Comparison of ENCODE assay signal across 2 cellular contexts in the genomic region with DNA sequence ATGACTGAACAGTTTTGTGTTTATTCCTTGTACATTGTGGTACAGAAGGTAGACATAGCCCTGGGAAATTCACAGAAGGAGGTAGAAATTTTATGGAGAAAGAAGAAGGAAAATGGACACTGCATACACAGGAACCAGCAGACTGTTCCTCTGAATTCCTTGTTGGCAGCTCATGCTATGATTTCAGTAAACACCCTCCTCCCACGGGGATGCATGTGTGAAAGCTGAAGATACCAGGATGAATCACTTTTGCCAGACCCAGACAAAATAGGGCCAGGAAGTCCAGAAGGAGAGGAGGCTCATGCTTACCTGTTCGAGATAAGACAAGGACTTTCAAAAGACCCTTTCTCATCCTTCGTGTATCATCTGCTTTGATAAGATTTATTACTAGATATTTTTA.
TF ChIP-seq lines count a peak whose summit lies in the region.

No MANE protein-coding gene starts in this region.

TF ChIP-seq in SK-N-SH, 30 proteins besides CTCF, POLR2A, EP300 and RAD21 (continued from another document):
- TF ChIP-seq, protein P1, sequence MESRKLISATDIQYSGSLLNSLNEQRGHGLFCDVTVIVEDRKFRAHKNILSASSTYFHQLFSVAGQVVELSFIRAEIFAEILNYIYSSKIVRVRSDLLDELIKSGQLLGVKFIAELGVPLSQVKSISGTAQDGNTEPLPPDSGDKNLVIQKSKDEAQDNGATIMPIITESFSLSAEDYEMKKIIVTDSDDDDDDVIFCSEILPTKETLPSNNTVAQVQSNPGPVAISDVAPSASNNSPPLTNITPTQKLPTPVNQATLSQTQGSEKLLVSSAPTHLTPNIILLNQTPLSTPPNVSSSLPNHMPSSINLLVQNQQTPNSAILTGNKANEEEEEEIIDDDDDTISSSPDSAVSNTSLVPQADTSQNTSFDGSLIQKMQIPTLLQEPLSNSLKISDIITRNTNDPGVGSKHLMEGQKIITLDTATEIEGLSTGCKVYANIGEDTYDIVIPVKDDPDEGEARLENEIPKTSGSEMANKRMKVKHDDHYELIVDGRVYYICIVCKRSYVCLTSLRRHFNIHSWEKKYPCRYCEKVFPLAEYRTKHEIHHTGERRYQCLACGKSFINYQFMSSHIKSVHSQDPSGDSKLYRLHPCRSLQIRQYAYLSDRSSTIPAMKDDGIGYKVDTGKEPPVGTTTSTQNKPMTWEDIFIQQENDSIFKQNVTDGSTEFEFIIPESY (IDR thresholded peaks at IDR 0.05; ENCODE audit: borderline replicate concordance, low read depth): no peak
- TF ChIP-seq TAF1 (IDR thresholded peaks at IDR 0.05; ENCODE audit: borderline replicate concordance, low read depth, low read length) (no peak), GABPA (IDR thresholded peaks at IDR 0.05; ENCODE audit: low read depth) (no peak), JUND (IDR thresholded peaks at IDR 0.05) (no peak), SIN3A (IDR thresholded peaks at IDR 0.05; ENCODE audit: borderline replicate concordance, low read depth, low read length) (no peak), TEAD4 (IDR thresholded peaks at IDR 0.05; ENCODE audit: borderline replicate concordance, insufficient read depth) (no peak), ELF1 (IDR thresholded peaks at IDR 0.05) (no peak), EZH2phosphoT487 (IDR thresholded peaks at IDR 0.05; ENCODE audit: borderline replicate concordance, low read depth) (no peak)
- TF ChIP-seq, protein P2, sequence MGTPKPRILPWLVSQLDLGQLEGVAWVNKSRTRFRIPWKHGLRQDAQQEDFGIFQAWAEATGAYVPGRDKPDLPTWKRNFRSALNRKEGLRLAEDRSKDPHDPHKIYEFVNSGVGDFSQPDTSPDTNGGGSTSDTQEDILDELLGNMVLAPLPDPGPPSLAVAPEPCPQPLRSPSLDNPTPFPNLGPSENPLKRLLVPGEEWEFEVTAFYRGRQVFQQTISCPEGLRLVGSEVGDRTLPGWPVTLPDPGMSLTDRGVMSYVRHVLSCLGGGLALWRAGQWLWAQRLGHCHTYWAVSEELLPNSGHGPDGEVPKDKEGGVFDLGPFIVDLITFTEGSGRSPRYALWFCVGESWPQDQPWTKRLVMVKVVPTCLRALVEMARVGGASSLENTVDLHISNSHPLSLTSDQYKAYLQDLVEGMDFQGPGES (IDR thresholded peaks at IDR 0.05; ENCODE audit: low read depth, low read length): no peak
- TF ChIP-seq, protein P3, sequence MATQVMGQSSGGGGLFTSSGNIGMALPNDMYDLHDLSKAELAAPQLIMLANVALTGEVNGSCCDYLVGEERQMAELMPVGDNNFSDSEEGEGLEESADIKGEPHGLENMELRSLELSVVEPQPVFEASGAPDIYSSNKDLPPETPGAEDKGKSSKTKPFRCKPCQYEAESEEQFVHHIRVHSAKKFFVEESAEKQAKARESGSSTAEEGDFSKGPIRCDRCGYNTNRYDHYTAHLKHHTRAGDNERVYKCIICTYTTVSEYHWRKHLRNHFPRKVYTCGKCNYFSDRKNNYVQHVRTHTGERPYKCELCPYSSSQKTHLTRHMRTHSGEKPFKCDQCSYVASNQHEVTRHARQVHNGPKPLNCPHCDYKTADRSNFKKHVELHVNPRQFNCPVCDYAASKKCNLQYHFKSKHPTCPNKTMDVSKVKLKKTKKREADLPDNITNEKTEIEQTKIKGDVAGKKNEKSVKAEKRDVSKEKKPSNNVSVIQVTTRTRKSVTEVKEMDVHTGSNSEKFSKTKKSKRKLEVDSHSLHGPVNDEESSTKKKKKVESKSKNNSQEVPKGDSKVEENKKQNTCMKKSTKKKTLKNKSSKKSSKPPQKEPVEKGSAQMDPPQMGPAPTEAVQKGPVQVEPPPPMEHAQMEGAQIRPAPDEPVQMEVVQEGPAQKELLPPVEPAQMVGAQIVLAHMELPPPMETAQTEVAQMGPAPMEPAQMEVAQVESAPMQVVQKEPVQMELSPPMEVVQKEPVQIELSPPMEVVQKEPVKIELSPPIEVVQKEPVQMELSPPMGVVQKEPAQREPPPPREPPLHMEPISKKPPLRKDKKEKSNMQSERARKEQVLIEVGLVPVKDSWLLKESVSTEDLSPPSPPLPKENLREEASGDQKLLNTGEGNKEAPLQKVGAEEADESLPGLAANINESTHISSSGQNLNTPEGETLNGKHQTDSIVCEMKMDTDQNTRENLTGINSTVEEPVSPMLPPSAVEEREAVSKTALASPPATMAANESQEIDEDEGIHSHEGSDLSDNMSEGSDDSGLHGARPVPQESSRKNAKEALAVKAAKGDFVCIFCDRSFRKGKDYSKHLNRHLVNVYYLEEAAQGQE (IDR thresholded peaks at IDR 0.05; ENCODE audit: low read depth, low read length): no peak
- TF ChIP-seq, protein P4, sequence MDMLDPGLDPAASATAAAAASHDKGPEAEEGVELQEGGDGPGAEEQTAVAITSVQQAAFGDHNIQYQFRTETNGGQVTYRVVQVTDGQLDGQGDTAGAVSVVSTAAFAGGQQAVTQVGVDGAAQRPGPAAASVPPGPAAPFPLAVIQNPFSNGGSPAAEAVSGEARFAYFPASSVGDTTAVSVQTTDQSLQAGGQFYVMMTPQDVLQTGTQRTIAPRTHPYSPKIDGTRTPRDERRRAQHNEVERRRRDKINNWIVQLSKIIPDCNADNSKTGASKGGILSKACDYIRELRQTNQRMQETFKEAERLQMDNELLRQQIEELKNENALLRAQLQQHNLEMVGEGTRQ (IDR thresholded peaks at IDR 0.05; ENCODE audit: borderline replicate concordance, low read depth, low read length): no peak
- TF ChIP-seq, protein P5, sequence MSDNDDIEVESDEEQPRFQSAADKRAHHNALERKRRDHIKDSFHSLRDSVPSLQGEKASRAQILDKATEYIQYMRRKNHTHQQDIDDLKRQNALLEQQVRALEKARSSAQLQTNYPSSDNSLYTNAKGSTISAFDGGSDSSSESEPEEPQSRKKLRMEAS (IDR thresholded peaks at IDR 0.05; ENCODE audit: low read depth): no peak

TF ChIP-seq in SK-N-SH treated with all-trans-retinoic acid at 6 μM for 48 hours, 23 proteins besides CTCF, POLR2A, EP300 and RAD21 (continued from another document):
- TF ChIP-seq, protein P6, sequence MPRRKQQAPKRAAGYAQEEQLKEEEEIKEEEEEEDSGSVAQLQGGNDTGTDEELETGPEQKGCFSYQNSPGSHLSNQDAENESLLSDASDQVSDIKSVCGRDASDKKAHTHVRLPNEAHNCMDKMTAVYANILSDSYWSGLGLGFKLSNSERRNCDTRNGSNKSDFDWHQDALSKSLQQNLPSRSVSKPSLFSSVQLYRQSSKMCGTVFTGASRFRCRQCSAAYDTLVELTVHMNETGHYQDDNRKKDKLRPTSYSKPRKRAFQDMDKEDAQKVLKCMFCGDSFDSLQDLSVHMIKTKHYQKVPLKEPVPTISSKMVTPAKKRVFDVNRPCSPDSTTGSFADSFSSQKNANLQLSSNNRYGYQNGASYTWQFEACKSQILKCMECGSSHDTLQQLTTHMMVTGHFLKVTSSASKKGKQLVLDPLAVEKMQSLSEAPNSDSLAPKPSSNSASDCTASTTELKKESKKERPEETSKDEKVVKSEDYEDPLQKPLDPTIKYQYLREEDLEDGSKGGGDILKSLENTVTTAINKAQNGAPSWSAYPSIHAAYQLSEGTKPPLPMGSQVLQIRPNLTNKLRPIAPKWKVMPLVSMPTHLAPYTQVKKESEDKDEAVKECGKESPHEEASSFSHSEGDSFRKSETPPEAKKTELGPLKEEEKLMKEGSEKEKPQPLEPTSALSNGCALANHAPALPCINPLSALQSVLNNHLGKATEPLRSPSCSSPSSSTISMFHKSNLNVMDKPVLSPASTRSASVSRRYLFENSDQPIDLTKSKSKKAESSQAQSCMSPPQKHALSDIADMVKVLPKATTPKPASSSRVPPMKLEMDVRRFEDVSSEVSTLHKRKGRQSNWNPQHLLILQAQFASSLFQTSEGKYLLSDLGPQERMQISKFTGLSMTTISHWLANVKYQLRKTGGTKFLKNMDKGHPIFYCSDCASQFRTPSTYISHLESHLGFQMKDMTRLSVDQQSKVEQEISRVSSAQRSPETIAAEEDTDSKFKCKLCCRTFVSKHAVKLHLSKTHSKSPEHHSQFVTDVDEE (CRISPR knock-in tag; IDR thresholded peaks at IDR 0.05): no peak
- TF ChIP-seq RARB (CRISPR knock-in tag; IDR thresholded peaks at IDR 0.05) (no peak), CSDC2 (CRISPR knock-in tag; IDR thresholded peaks at IDR 0.05) (no peak), ZC3H10 (CRISPR knock-in tag; IDR thresholded peaks at IDR 0.05) (no peak), ARNTL (CRISPR knock-in tag; IDR thresholded peaks at IDR 0.05; ENCODE audit: borderline replicate concordance, low read depth) (no peak), ZFP30 (CRISPR knock-in tag; IDR thresholded peaks at IDR 0.05) (no peak), ZNF70 (CRISPR knock-in tag; IDR thresholded peaks at IDR 0.05) (no peak), ZNF565 (CRISPR knock-in tag; conservative IDR thresholded peaks at IDR 0.05; ENCODE audit: low read depth) (no peak), TOX (CRISPR knock-in tag; IDR thresholded peaks at IDR 0.05; ENCODE audit: borderline replicate concordance) (no peak), OSR1 (CRISPR knock-in tag; IDR thresholded peaks at IDR 0.05) (no peak), BACH2 (CRISPR knock-in tag; IDR thresholded peaks at IDR 0.05; ENCODE audit: borderline replicate concordance) (no peak), GLIS3 (CRISPR knock-in tag; IDR thresholded peaks at IDR 0.05) (no peak), ESRRG (CRISPR knock-in tag; IDR thresholded peaks at IDR 0.05) (no peak)
- TF ChIP-seq, protein P7, sequence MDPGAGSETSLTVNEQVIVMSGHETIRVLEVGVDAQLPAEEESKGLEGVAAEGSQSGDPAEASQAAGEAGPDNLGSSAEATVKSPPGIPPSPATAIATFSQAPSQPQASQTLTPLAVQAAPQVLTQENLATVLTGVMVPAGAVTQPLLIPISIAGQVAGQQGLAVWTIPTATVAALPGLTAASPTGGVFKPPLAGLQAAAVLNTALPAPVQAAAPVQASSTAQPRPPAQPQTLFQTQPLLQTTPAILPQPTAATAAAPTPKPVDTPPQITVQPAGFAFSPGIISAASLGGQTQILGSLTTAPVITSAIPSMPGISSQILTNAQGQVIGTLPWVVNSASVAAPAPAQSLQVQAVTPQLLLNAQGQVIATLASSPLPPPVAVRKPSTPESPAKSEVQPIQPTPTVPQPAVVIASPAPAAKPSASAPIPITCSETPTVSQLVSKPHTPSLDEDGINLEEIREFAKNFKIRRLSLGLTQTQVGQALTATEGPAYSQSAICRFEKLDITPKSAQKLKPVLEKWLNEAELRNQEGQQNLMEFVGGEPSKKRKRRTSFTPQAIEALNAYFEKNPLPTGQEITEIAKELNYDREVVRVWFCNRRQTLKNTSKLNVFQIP (CRISPR knock-in tag; IDR thresholded peaks at IDR 0.05; ENCODE audit: borderline replicate concordance, low read depth): no peak
- TF ChIP-seq, protein P8, sequence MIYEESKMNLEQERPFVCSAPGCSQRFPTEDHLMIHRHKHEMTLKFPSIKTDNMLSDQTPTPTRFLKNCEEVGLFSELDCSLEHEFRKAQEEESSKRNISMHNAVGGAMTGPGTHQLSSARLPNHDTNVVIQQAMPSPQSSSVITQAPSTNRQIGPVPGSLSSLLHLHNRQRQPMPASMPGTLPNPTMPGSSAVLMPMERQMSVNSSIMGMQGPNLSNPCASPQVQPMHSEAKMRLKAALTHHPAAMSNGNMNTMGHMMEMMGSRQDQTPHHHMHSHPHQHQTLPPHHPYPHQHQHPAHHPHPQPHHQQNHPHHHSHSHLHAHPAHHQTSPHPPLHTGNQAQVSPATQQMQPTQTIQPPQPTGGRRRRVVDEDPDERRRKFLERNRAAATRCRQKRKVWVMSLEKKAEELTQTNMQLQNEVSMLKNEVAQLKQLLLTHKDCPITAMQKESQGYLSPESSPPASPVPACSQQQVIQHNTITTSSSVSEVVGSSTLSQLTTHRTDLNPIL (CRISPR knock-in tag; IDR thresholded peaks at IDR 0.05; ENCODE audit: low read depth): no peak
- TF ChIP-seq, protein P9, sequence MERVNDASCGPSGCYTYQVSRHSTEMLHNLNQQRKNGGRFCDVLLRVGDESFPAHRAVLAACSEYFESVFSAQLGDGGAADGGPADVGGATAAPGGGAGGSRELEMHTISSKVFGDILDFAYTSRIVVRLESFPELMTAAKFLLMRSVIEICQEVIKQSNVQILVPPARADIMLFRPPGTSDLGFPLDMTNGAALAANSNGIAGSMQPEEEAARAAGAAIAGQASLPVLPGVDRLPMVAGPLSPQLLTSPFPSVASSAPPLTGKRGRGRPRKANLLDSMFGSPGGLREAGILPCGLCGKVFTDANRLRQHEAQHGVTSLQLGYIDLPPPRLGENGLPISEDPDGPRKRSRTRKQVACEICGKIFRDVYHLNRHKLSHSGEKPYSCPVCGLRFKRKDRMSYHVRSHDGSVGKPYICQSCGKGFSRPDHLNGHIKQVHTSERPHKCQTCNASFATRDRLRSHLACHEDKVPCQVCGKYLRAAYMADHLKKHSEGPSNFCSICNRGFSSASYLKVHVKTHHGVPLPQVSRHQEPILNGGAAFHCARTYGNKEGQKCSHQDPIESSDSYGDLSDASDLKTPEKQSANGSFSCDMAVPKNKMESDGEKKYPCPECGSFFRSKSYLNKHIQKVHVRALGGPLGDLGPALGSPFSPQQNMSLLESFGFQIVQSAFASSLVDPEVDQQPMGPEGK (CRISPR knock-in tag; IDR thresholded peaks at IDR 0.05; ENCODE audit: borderline replicate concordance): no peak
- TF ChIP-seq, protein P10, sequence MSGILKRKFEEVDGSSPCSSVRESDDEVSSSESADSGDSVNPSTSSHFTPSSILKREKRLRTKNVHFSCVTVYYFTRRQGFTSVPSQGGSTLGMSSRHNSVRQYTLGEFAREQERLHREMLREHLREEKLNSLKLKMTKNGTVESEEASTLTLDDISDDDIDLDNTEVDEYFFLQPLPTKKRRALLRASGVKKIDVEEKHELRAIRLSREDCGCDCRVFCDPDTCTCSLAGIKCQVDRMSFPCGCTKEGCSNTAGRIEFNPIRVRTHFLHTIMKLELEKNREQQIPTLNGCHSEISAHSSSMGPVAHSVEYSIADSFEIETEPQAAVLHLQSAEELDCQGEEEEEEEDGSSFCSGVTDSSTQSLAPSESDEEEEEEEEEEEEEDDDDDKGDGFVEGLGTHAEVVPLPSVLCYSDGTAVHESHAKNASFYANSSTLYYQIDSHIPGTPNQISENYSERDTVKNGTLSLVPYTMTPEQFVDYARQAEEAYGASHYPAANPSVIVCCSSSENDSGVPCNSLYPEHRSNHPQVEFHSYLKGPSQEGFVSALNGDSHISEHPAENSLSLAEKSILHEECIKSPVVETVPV (CRISPR knock-in tag; IDR thresholded peaks at IDR 0.05): no peak
